ENCODE assay signal across 1 cellular context in genomic region chr5:140118294-140118936, GRCh38.
TF ChIP-seq lines count a peak whose summit lies in the region.

No MANE protein-coding gene starts in this region.

TF ChIP-seq in HCT116, 20 proteins besides CTCF, POLR2A, EP300 and RAD21 (continued from another document):
- TF ChIP-seq REST (IDR thresholded peaks at IDR 0.05; ENCODE audit: low read depth) (no peak), POLR2AphosphoS5 (IDR thresholded peaks at IDR 0.05; ENCODE audit: low read depth, low read length) (no peak), JUND (IDR thresholded peaks at IDR 0.05) (no peak)
